ENCODE assay signal across 1 cellular context in the genomic region with DNA sequence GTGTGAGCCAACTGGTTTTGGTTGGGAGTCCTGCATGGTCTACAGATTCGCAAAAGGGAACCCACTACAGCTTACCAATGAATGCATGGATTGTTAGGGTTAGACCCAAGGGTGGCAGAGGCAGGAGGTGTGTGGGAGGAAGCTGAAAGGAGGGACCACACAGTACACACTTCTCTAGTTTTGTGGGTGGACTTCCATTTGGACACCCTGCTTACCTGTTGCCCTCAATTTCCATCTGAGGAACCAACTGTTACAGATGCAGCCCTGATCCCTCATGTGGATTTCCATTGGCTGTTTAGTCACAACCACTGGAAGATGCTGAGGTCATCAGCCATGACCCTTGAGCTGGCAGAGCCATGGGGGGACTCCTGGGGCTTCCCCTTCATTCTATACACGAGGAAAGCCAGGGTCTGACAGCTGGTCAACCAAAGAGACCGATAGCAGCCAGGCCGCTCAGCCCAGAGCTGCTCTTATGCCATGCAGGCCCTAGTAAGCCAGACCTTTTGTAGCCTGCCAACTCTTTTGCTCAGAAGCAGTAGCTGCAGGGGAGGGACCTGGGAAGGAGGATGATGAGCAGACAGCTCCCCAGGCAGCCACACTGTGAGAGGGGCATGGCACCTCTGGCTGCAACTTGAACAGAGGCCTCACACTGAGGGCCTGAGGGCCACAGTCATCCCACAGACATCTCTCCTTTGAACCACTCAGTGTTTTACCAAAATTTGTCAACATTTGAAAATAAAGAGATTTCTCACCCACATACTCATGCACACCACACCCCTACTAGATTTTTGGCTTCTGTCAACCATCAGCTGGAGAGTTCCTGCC.
TF ChIP-seq lines count a peak whose summit lies in the region.

No MANE protein-coding gene starts in this region.

TF ChIP-seq in H1, 55 proteins besides CTCF, POLR2A, EP300 and RAD21:
- no peak for TF ChIP-seq RNF2 (IDR thresholded peaks at IDR 0.05; ENCODE audit: borderline replicate concordance, low read depth, low read length, missing control alignments, poor library complexity, severe bottlenecking)
- no peak for TF ChIP-seq CHD2 (IDR thresholded peaks at IDR 0.05; ENCODE audit: low read length)
- TF ChIP-seq RBBP5 (IDR thresholded peaks at IDR 0.05; ENCODE audit: borderline replicate concordance, low read depth, low read length) = no peak
- TF ChIP-seq POLR2AphosphoS5 (IDR thresholded peaks at IDR 0.05; ENCODE audit: low read depth, low read length) = no peak
- no peak for TF ChIP-seq CTBP2 (IDR thresholded peaks at IDR 0.05; ENCODE audit: borderline replicate concordance, insufficient read depth, insufficient read length, low read length)
- no peak for TF ChIP-seq SIN3A (conservative IDR thresholded peaks at IDR 0.05 in 1 of 2, IDR thresholded peaks at IDR 0.05 in 1 of 2; ENCODE audit: low read depth in 1 of 2, low read length in 2 of 2)
- TF ChIP-seq TBP (IDR thresholded peaks at IDR 0.05; ENCODE audit: low read depth, low read length) = no peak
- TF ChIP-seq KDM1A (IDR thresholded peaks at IDR 0.05; ENCODE audit: borderline replicate concordance, low read length) = no peak
